In genomic region chr3:60217156-60217911, GRCh38 we compare ENCODE assay signal across 15 cellular contexts.
"Had no signal": no experiment of that assay in that cellular context is flagged by ENCODE, and none has a peak within 500 bp of the region (broad histone marks: within the 10 kb centered on the region; RNA-seq: fewer than 3 reads in every experiment).

No MANE protein-coding gene starts in this region.

- H3K27me3 ChIP-seq: cardiac muscle cell, sigmoid colon, upper lobe of left lung had no signal

- H3K4me3 ChIP-seq: cardiac muscle cell, sigmoid colon, upper lobe of left lung had no signal

- H3K9me3 ChIP-seq: sigmoid colon, upper lobe of left lung had no signal

- H3K9me3 Mint-ChIP-seq: activated CD8-positive, alpha-beta T cell treated with anti-CD3 and anti-CD28 coated beads for 36 hours; nephron had no signal

- H3K27me3 Mint-ChIP-seq: activated CD8-positive, alpha-beta T cell treated with anti-CD3 and anti-CD28 coated beads for 36 hours had no signal

- H3K36me3 ChIP-seq: cardiac muscle cell, sigmoid colon, upper lobe of left lung had no signal

- DNase-seq: activated CD4-positive, alpha-beta T cell treated with anti-CD3 and anti-CD28 coated beads for 4 hours; activated CD8-positive, alpha-beta memory T cell treated with anti-CD3 and anti-CD28 coated beads, Interleukin-2, amount 50 U/mL, for 4 hours; activated CD8-positive, alpha-beta T cell treated with anti-CD3 and anti-CD28 coated beads for 36 hours; hippocampal formation; left colon; sigmoid colon; stimulated activated CD4-positive, alpha-beta T cell treated with anti-CD3 and anti-CD28 coated beads, Interleukin-12 subunit alpha, Interleukin-12 subunit beta, amount 100 ng/mL, for 4 hours; stimulated activated CD4-positive, alpha-beta T cell treated with anti-CD3 and anti-CD28 coated beads, Interleukin-2, amount 100 ng/mL, for 48 hours; stimulated activated CD8-positive, alpha-beta memory T cell treated with anti-CD3 and anti-CD28 coated beads, Interleukin-4, amount 100 ng/mL, for 48 hours; stimulated activated naive CD8-positive, alpha-beta T cell treated with anti-CD3 and anti-CD28 coated beads, Interleukin-15, Interleukin-2, amounts not matched to agents 100 U/mL and 50 U/mL, for 24 hours; T-helper 1 cell; upper lobe of left lung had no signal

- H3K4me1 ChIP-seq: sigmoid colon, upper lobe of left lung had no signal

- ATAC-seq: activated CD8-positive, alpha-beta T cell treated with anti-CD3 and anti-CD28 coated beads for 36 hours; left colon; stimulated activated naive CD8-positive, alpha-beta T cell treated with anti-CD3 and anti-CD28 coated beads, Interleukin-15, Interleukin-2, amounts not matched to agents 100 U/mL and 50 U/mL, for 24 hours had no signal

- H3K27ac ChIP-seq: cardiac muscle cell, sigmoid colon, upper lobe of left lung, VCaP had no signal

- H3K4me3 Mint-ChIP-seq: activated CD8-positive, alpha-beta T cell treated with anti-CD3 and anti-CD28 coated beads for 36 hours; nephron had no signal
